Comparison of ENCODE assay signal across 15 cellular contexts in genomic region chr2:27903649-27904544, GRCh38. TPM values are rescaled to one million over a fixed set of nuclear protein-coding genes. Genes with fewer than 3 reads are reported as not detected.
DNase-seq lines count a peak whose midpoint lies in the region; ATAC-seq and TF ChIP-seq lines count a peak whose summit lies in the region.
"Had no signal": no experiment of that assay in that cellular context is flagged by ENCODE, and none has a peak within 500 bp of the region (broad histone marks: within the 10 kb centered on the region; RNA-seq: fewer than 3 reads in every experiment).

No MANE protein-coding gene starts in this region.

- TF ChIP-seq POLR2A in adrenal gland (IDR thresholded peaks at IDR 0.05) (no peak), stomach (IDR thresholded peaks at IDR 0.05) (no peak)

- 80 to 82% (median 81%) methylated on average over 11 of the region's 11 CpGs for WGBS in adrenal gland, 4 donors
- WGBS in stomach, 5 donors, result 86 to 93% (median 90%) methylated on average over 11 of the region's 11 CpGs

- DNase-seq in stimulated activated CD4-positive, alpha-beta T cell treated with anti-CD3 and anti-CD28 coated beads, Interleukin-1b, Interleukin-23, amount 100 ng/mL, for 48 hours, result peak; percentile 11
- no peak for DNase-seq in stimulated activated CD4-positive, alpha-beta T cell treated with anti-CD3 and anti-CD28 coated beads, Interleukin-12 subunit alpha, Interleukin-12 subunit beta, amount 100 ng/mL, for 4 hours
- DNase-seq in adrenal gland (peak in 2 of 7 donors; percentile 27 to 33), islet precursor cell (peak; percentile 65), stomach (no peak)
- DNase-seq: AML-193; foreskin melanocyte; left cardiac atrium; NCI-H446; stimulated activated CD8-positive, alpha-beta memory T cell treated with anti-CD3 and anti-CD28 coated beads, Interleukin-4, amount 100 ng/mL, for 48 hours; T1000 had no signal

- ATAC-seq in HG03039 (IDR thresholded peaks at IDR 0.05; ENCODE audit: unreplicated experiment) (no peak), GM21825 (IDR thresholded peaks at IDR 0.05; ENCODE audit: unreplicated experiment) (no peak), HG03342 (IDR thresholded peaks at IDR 0.05; ENCODE audit: unreplicated experiment) (no peak)
- ATAC-seq: Panc1 had no signal

- peak overlapping the region; percentile 11 to 68 (median 45) for H3K27ac ChIP-seq in adrenal gland
- no peak overlapping the region for H3K27ac ChIP-seq in stomach

- no peaks in the 10 kb centered on the region for H3K36me3 ChIP-seq in adrenal gland (replicated peaks in 1 of 2)
- peaks cover 0 to 12% (median 8%) of the 10 kb centered on the region in 4 donors for H3K36me3 ChIP-seq in stomach

- intact Hi-C loops in adrenal gland (cut with DNase I) (no loop called here), stomach (cut with DNase I; ENCODE audit: low total_unique reads) (no loop called here)

- TF ChIP-seq EP300 in stomach (IDR thresholded peaks at IDR 0.05), result no peak

- TF ChIP-seq CTCF in adrenal gland (IDR thresholded peaks at IDR 0.05) (no peak), stomach (IDR thresholded peaks at IDR 0.05) (no peak)

- H3K4me3 ChIP-seq in adrenal gland (no peak overlapping the region), stomach (no peak overlapping the region)

- H3K27me3 ChIP-seq in adrenal gland, result no peaks in the 10 kb centered on the region
- H3K27me3 ChIP-seq in stomach, result no peaks in the 10 kb centered on the region

- H3K9me3 ChIP-seq in adrenal gland (replicated peaks in 1 of 3) (no peaks in the 10 kb centered on the region), stomach (no peaks in the 10 kb centered on the region)

- H3K4me1 ChIP-seq in adrenal gland (replicated peaks in 1 of 2), result peaks cover 38 to 82% of the 10 kb centered on the region in 2 donors
- H3K4me1 ChIP-seq in stomach, result peaks cover 0 to 4% (median 0%) of the 10 kb centered on the region in 4 donors

RNA-seq across cellular contexts. Expression of gene BABAM2, which starts 13.4 kb away (rescaled TPM):
- total RNA-seq in adrenal gland, result 100 to 1,000 TPM; 284 to 925 (median 405) TPM
- 100 to 1,000 TPM; 150 to 323 (median 279) TPM for polyA plus RNA-seq in adrenal gland
- total RNA-seq in stomach, result 10 to 100 TPM; 14.2 to 41.4 (median 24.1) TPM
- polyA plus RNA-seq in stomach, result 10 to 100 TPM; 16.0 to 24.3 (median 16.2) TPM

RNA-seq across cellular contexts. Expression of gene RBKS, which starts 13.7 kb away (rescaled TPM):
- total RNA-seq in adrenal gland (10 to 100 TPM; 11.1 to 54.4 (median 30.1) TPM), stomach (1 to 10 TPM in 2 of 5 donors, not detected in 3; 2.7 to 2.9 TPM)
- polyA plus RNA-seq in adrenal gland (10 to 100 TPM; 14.6 to 20.3 (median 19.1) TPM), stomach (1 to 10 TPM in 2 of 3 donors, under 1 TPM in 1; 0.76 to 1.9 (median 1.4) TPM)

Comparison
In these comparisons a context has a peak if more than half of its experiments do, and no peak if none do; other contexts are left out.
1. DNase-seq: peak in stimulated activated CD4-positive, alpha-beta T cell treated with anti-CD3 and anti-CD28 coated beads, Interleukin-1b, Interleukin-23, amount 100 ng/mL, for 48 hours (single experiment) and islet precursor cell (single experiment); none in stimulated activated CD4-positive, alpha-beta T cell treated with anti-CD3 and anti-CD28 coated beads, Interleukin-12 subunit alpha, Interleukin-12 subunit beta, amount 100 ng/mL, for 4 hours (single experiment) and stomach (single experiment).
2. H3K27ac ChIP-seq: peak in adrenal gland (5 of 5); none in stomach (0 of 5).
3. RNA of gene BABAM2, which starts 13.4 kb away (total RNA-seq): 284 to 925 TPM in adrenal gland; 14.2 to 41.4 TPM in stomach; every median in the first group is over 4 times any median in the second.